Comparison of ENCODE assay signal across 13 cellular contexts in the genomic region with DNA sequence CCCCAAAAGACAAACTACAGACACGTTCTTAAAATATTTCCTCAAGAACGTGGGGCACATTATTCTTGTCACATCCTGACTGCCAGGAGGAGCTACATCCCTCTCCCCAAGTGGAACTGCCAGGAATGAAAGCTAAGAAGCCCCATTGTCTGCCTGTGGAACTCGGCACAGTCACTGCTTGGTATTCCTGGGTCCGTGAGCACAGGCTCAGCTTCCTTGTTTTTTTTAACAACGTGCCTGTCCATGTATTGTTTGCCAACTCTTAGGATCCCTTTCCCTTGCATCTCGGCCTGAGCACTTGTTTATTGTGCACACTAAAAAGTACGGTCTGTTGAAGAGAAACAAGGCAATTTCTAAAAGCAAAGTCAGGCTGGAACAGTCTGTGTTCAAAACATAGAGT. TPM values are rescaled to one million over a fixed set of nuclear protein-coding genes. Genes with fewer than 3 reads are reported as not detected.
DNase-seq lines count a peak whose midpoint lies in the region; ATAC-seq and TF ChIP-seq lines count a peak whose summit lies in the region.
"Had no signal": no experiment of that assay in that cellular context is flagged by ENCODE, and none has a peak within 500 bp of the region (broad histone marks: within the 10 kb centered on the region; RNA-seq: fewer than 3 reads in every experiment).

No MANE protein-coding gene starts in this region.

- no peak for TF ChIP-seq CTCF in ascending aorta (IDR thresholded peaks at IDR 0.05)
- no peak for TF ChIP-seq CTCF in right atrium auricular region (IDR thresholded peaks at IDR 0.05)
- no peak for TF ChIP-seq CTCF in Caco-2 (IDR thresholded peaks at IDR 0.05; ENCODE audit: insufficient read depth in 1 of 2, low read depth in 1 of 2, low read length in 1 of 2, severe bottlenecking in 1 of 2, unreplicated experiment in 1 of 2)

- no peak overlapping the region for H3K4me3 Mint-ChIP-seq in Caco-2 (ENCODE audit: unreplicated experiment)
- H3K4me3 Mint-ChIP-seq: activated CD4-positive, alpha-beta T cell treated with anti-CD3 and anti-CD28 coated beads, Interleukin-2, amount 10 ng/mL, durations not matched to agents 7 days and 5 days; activated naive CD8-positive, alpha-beta T cell treated with anti-CD3 and anti-CD28 coated beads, Interleukin-2, amount 50 U/mL, for 24 hours had no signal

- POLR2A ChIA-PET in Caco-2 (lab: Charles Lee): no interaction called here

- H3K27me3 ChIP-seq in ascending aorta: no peaks in the 10 kb centered on the region
- H3K27me3 ChIP-seq in right atrium auricular region: no peaks in the 10 kb centered on the region
- H3K27me3 ChIP-seq in Caco-2 (replicated peaks; ENCODE audit: control insufficient read depth, insufficient read depth, low read length): no peaks in the 10 kb centered on the region

- ATAC-seq in HG02981 (IDR thresholded peaks at IDR 0.05; ENCODE audit: unreplicated experiment) (no peak), GM19023 (IDR thresholded peaks at IDR 0.05; ENCODE audit: unreplicated experiment) (no peak)
- ATAC-seq: activated naive CD8-positive, alpha-beta T cell treated with anti-CD3 and anti-CD28 coated beads, Interleukin-2, amount 50 U/mL, for 24 hours had no signal

- H3K36me3 ChIP-seq in ascending aorta (no peaks in the 10 kb centered on the region), right atrium auricular region (no peaks in the 10 kb centered on the region), Caco-2 (ENCODE audit: control insufficient read depth, insufficient read depth, low read length) (no peaks in the 10 kb centered on the region)

- H3K9me3 Mint-ChIP-seq in Caco-2 (ENCODE audit: unreplicated experiment): peaks cover 27% of the 10 kb centered on the region
- H3K9me3 Mint-ChIP-seq: activated CD4-positive, alpha-beta T cell treated with anti-CD3 and anti-CD28 coated beads, Interleukin-2, amount 10 ng/mL, durations not matched to agents 7 days and 5 days had no signal

- no peaks in the 10 kb centered on the region for H3K27me3 Mint-ChIP-seq in Caco-2 (ENCODE audit: insufficient read depth, unreplicated experiment)

- no peak overlapping the region for H3K27ac Mint-ChIP-seq in Caco-2 (ENCODE audit: unreplicated experiment)
- H3K27ac Mint-ChIP-seq: activated CD4-positive, alpha-beta T cell treated with anti-CD3 and anti-CD28 coated beads, Interleukin-2, amount 10 ng/mL, durations not matched to agents 7 days and 5 days; activated naive CD8-positive, alpha-beta T cell treated with anti-CD3 and anti-CD28 coated beads, Interleukin-2, amount 50 U/mL, for 24 hours had no signal

- peak; percentile 74 for DNase-seq in DMS153 treated with DMSO at 0.1 percent for 48 hours (lab: John Stamatoyannopoulos, UW; ENCODE audit: unreplicated experiment)
- DNase-seq in ascending aorta (ENCODE audit: low spot score in 2 of 2): no peak
- DNase-seq in right atrium auricular region (ENCODE audit: low spot score): no peak
- DNase-seq in posterior cingulate gyrus: peak in 6 of 10 donors; percentile 26 to 92 (median 51)
- no peak for DNase-seq in GF-D8 (lab: John Stamatoyannopoulos, UW)
- DNase-seq in Caco-2: no peak
- DNase-seq: activated CD4-positive, alpha-beta T cell treated with anti-CD3 and anti-CD28 coated beads, Interleukin-2, amount 10 ng/mL, durations not matched to agents 7 days and 5 days; activated naive CD8-positive, alpha-beta T cell treated with anti-CD3 and anti-CD28 coated beads, Interleukin-2, amount 50 U/mL, for 24 hours; AML-193 had no signal

- no TSS peak for BruUV-seq in Caco-2 (replicated peaks; lab: Mats Ljungman, UMichigan)

- CTCF ChIA-PET in Caco-2 (lab: Charles Lee): no interaction called here

- peak overlapping the region; percentile 29 to 32 for H3K27ac ChIP-seq in ascending aorta
- peak overlapping the region; percentile 63 for H3K27ac ChIP-seq in right atrium auricular region

- H3K36me3 Mint-ChIP-seq in Caco-2 (ENCODE audit: insufficient read depth, unreplicated experiment): no peaks in the 10 kb centered on the region

- H3K4me1 ChIP-seq in ascending aorta: peaks cover 0 to 7% of the 10 kb centered on the region in 2 donors
- peaks cover 0 to 20% of the 10 kb centered on the region in 2 donors for H3K4me1 ChIP-seq in right atrium auricular region
- H3K4me1 ChIP-seq in Caco-2: peaks cover 23% of the 10 kb centered on the region

- peaks cover 8% of the 10 kb centered on the region for H3K4me1 Mint-ChIP-seq in Caco-2 (ENCODE audit: low read depth, unreplicated experiment)
- H3K4me1 Mint-ChIP-seq: activated CD4-positive, alpha-beta T cell treated with anti-CD3 and anti-CD28 coated beads, Interleukin-2, amount 10 ng/mL, durations not matched to agents 7 days and 5 days; activated naive CD8-positive, alpha-beta T cell treated with anti-CD3 and anti-CD28 coated beads, Interleukin-2, amount 50 U/mL, for 24 hours had no signal

- H3K4me3 ChIP-seq in ascending aorta: peak overlapping the region in 1 of 2 donors; percentile 28
- no peak overlapping the region for H3K4me3 ChIP-seq in right atrium auricular region
- H3K4me3 ChIP-seq in Caco-2 (ENCODE audit: low read depth, low read length): no peak overlapping the region
- H3K4me3 ChIP-seq: lung, smooth muscle cell had no signal

- H3K9me3 ChIP-seq in ascending aorta (no peaks in the 10 kb centered on the region), right atrium auricular region (no peaks in the 10 kb centered on the region), Caco-2 (peaks cover 7% of the 10 kb centered on the region; the same call in 1 of the 2 replicates)

- intact Hi-C loops in ascending aorta (cut with DNase I) (no loop called here), posterior cingulate gyrus (cut with DNase I) (loop anchor here (2.0 kb wide), 1 partner anchor 30 kb away; no protein-coding TSS in a partner anchor), Caco-2 (cut with micrococcal nuclease; ENCODE audit: unreplicated experiment) (no loop called here)

RNA-seq across cellular contexts. Expression of gene SELENOP, which starts 47.0 kb away (rescaled TPM):
- total RNA-seq in ascending aorta (119 TPM), right atrium auricular region (100 to 1,000 TPM; 161 to 213 TPM), Caco-2 (2022) (114 and 153 TPM in 2 replicates)
- total RNA-seq: activated CD4-positive, alpha-beta T cell treated with anti-CD3 and anti-CD28 coated beads, Interleukin-2, amount 10 ng/mL, durations not matched to agents 7 days and 5 days had no signal

Comparison
In these comparisons a context has a peak if more than half of its experiments do, and no peak if none do; other contexts are left out.
1. DNase-seq: peak in DMS153 treated with DMSO at 0.1 percent for 48 hours (single experiment) and posterior cingulate gyrus (6 of 10); none in ascending aorta (0 of 2), right atrium auricular region (single experiment), GF-D8 (single experiment) and Caco-2 (0 of 2).